9 cellular contexts compared by ENCODE assay signal in the genomic region with DNA sequence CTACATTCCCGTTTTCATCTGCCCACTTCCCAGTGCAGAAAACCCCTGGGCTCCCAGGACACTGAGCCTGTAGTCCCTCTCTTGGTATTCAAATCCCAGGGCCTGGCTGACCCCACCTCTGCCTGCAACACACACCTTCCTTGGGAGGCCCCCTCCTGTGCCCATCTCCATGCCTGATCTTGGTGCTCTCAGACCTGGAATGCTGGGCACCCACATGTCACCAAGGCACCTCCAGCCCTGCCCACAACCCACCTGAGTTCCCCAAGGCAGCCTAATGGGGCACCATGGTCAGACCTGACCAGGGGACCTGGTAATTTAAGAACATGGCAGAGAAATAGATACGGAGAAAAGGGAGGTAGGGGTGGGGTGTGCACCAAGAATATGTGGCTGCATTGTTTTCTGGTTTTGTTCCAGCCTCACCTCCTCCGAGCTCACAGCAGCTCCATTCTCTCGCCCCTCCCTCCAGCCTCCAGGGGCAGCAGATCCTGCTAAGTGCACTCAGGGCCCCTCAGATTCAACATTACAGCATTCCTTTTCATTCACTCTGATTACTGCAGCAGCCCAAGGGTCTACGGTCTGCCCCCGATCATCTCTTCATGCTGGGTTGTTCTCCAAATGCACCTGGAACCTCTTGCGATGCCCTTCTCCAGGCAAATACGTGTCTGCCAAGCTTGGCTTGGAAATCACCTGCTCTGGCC. TPM values are rescaled to one million over a fixed set of nuclear protein-coding genes. Genes with fewer than 3 reads are reported as not detected.
DNase-seq lines count a peak whose midpoint lies in the region; ATAC-seq and TF ChIP-seq lines count a peak whose summit lies in the region.
"Had no signal": no experiment of that assay in that cellular context is flagged by ENCODE, and none has a peak within 500 bp of the region (broad histone marks: within the 10 kb centered on the region; RNA-seq: fewer than 3 reads in every experiment).

No MANE protein-coding gene starts in this region.

- no peak overlapping the region for H3K27ac Mint-ChIP-seq in natural killer cell
- peak overlapping the region in 1 of 2 donors; percentile 9 for H3K27ac Mint-ChIP-seq in natural killer cell treated with Interleukin-12 subunit alpha and Interleukin-12 subunit beta and Interleukin-15 and Interleukin-18, amount 100 ng/mL, for 72 hours
- no peak overlapping the region for H3K27ac Mint-ChIP-seq in memory B cell

- peak overlapping the region; percentile 58 for H3K27ac ChIP-seq in angular gyrus (ENCODE audit: low read depth, low read length)

- no peak for TF ChIP-seq CTCF in natural killer cell (IDR thresholded peaks at IDR 0.05)

- no peaks in the 10 kb centered on the region for H3K36me3 Mint-ChIP-seq in natural killer cell
- no peaks in the 10 kb centered on the region for H3K36me3 Mint-ChIP-seq in natural killer cell treated with Interleukin-12 subunit alpha and Interleukin-12 subunit beta and Interleukin-15 and Interleukin-18, amount 100 ng/mL, for 72 hours
- H3K36me3 Mint-ChIP-seq in memory B cell, result no peaks in the 10 kb centered on the region
- H3K36me3 Mint-ChIP-seq: CD8-positive, alpha-beta memory T cell had no signal

- H3K27me3 Mint-ChIP-seq in natural killer cell (ENCODE audit: low read depth in 2 of 2) (peaks cover 4 to 6% of the 10 kb centered on the region in 2 donors), memory B cell (no peaks in the 10 kb centered on the region)
- peaks cover 0 to 1% of the 10 kb centered on the region in 2 donors for H3K27me3 Mint-ChIP-seq in natural killer cell treated with Interleukin-12 subunit alpha and Interleukin-12 subunit beta and Interleukin-15 and Interleukin-18, amount 100 ng/mL, for 72 hours
- H3K27me3 Mint-ChIP-seq: CD8-positive, alpha-beta memory T cell had no signal

- H3K4me3 Mint-ChIP-seq in natural killer cell (no peak overlapping the region), memory B cell (no peak overlapping the region)
- H3K4me3 Mint-ChIP-seq in natural killer cell treated with Interleukin-12 subunit alpha and Interleukin-12 subunit beta and Interleukin-15 and Interleukin-18, amount 100 ng/mL, for 72 hours, result no peak overlapping the region
- H3K4me3 Mint-ChIP-seq: CD8-positive, alpha-beta memory T cell had no signal

- intact Hi-C loops in natural killer cell (cut with micrococcal nuclease), result loop anchor here (1.0 to 2.0 kb wide), 3 partner anchors 33 to 389 kb away; no protein-coding TSS in a partner anchor

- no peak for DNase-seq in natural killer cell
- DNase-seq in natural killer cell treated with Interleukin-12 subunit alpha and Interleukin-12 subunit beta and Interleukin-15 and Interleukin-18, amount 100 ng/mL, for 72 hours (ENCODE audit: low spot score), result no peak
- DNase-seq in memory B cell (ENCODE audit: low spot score in 2 of 2), result no peak
- no peak for DNase-seq in NCI-H226
- DNase-seq in activated CD4-positive, CD25-positive, alpha-beta regulatory T cell treated with anti-CD3 and anti-CD28 coated beads, Interleukin-2, amount 50 U/mL, for 72 hours, result no peak
- no peak for DNase-seq in T1000 (lab: John Stamatoyannopoulos, UW)
- no peak for DNase-seq in activated CD8-positive, alpha-beta memory T cell treated with anti-CD3 and anti-CD28 coated beads for 24 hours

- H3K9me3 Mint-ChIP-seq in natural killer cell (no peaks in the 10 kb centered on the region), memory B cell (no peaks in the 10 kb centered on the region)
- H3K9me3 Mint-ChIP-seq in natural killer cell treated with Interleukin-12 subunit alpha and Interleukin-12 subunit beta and Interleukin-15 and Interleukin-18, amount 100 ng/mL, for 72 hours, result no peaks in the 10 kb centered on the region
- H3K9me3 Mint-ChIP-seq: CD8-positive, alpha-beta memory T cell had no signal

- ATAC-seq in natural killer cell (peak in 2 of 3 donors; percentile 7 to 24), memory B cell (ENCODE audit: low read depth) (peak; percentile 39)
- ATAC-seq in natural killer cell treated with Interleukin-12 subunit alpha and Interleukin-12 subunit beta and Interleukin-15 and Interleukin-18, amount 100 ng/mL, for 72 hours, result no peak

- H3K4me1 Mint-ChIP-seq in natural killer cell, result peaks cover 5 to 6% of the 10 kb centered on the region in 2 donors
- H3K4me1 Mint-ChIP-seq in natural killer cell treated with Interleukin-12 subunit alpha and Interleukin-12 subunit beta and Interleukin-15 and Interleukin-18, amount 100 ng/mL, for 72 hours (ENCODE audit: low read depth in 2 of 2), result peaks cover 3 to 13% of the 10 kb centered on the region in 2 donors
- H3K4me1 Mint-ChIP-seq in memory B cell, result peaks cover 4% of the 10 kb centered on the region

RNA-seq across cellular contexts. Expression of a gene that starts 9.2 kb away (rescaled TPM):
- 100 to 1,000 TPM; 470 to 665 (median 663) TPM for total RNA-seq in natural killer cell
- 100 to 1,000 TPM; 831 to 919 TPM for total RNA-seq in natural killer cell treated with Interleukin-12 subunit alpha and Interleukin-12 subunit beta and Interleukin-15 and Interleukin-18, amount 100 ng/mL, for 72 hours

RNA-seq across cellular contexts. Expression of a gene that starts 43.7 kb away (rescaled TPM):
- total RNA-seq in natural killer cell, result 10 to 100 TPM; 55.5 to 66.7 (median 62.2) TPM
- 10 to 100 TPM; 44.9 to 59.3 TPM for total RNA-seq in natural killer cell treated with Interleukin-12 subunit alpha and Interleukin-12 subunit beta and Interleukin-15 and Interleukin-18, amount 100 ng/mL, for 72 hours

Comparison
In these comparisons a context has a peak if more than half of its experiments do, and no peak if none do; other contexts are left out.
1. ATAC-seq: peak in natural killer cell (2 of 3) and memory B cell (single experiment); none in natural killer cell treated with Interleukin-12 subunit alpha and Interleukin-12 subunit beta and Interleukin-15 and Interleukin-18, amount 100 ng/mL, for 72 hours (0 of 2).